Comparison of ENCODE assay signal across 17 cellular contexts in genomic region chr10:124173298-124173900, GRCh38.
A peak's percentile ranks its signal among the peaks of the same experiment; 100 is the strongest.
DNase-seq lines count a peak whose midpoint lies in the region; ATAC-seq, FAIRE-seq and TF ChIP-seq lines count a peak whose summit lies in the region.
"Had no signal": no experiment of that assay in that cellular context is flagged by ENCODE, and none has a peak within 500 bp of the region (broad histone marks: within the 10 kb centered on the region; RNA-seq: fewer than 3 reads in every experiment).

No MANE protein-coding gene starts in this region.

- WGBS in neuronal stem cell (ENCODE audit: extremely low coverage in 2 of 2, insufficient read length in 2 of 2, insufficient replicate concordance in 1 of 2), 2 donors, result no CpG with 5 or more reads among the region's 16 CpGs

- no peak for FAIRE-seq in kidney (lab: Jason Lieb, UNC)
- FAIRE-seq: K562 had no signal

- H3K27ac Mint-ChIP-seq in activated CD8-positive, alpha-beta memory T cell treated with anti-CD3 and anti-CD28 coated beads, Interleukin-2, amount 10 ng/mL, durations not matched to agents 7 days and 5 days, result no peak overlapping the region
- H3K27ac Mint-ChIP-seq: CD4-positive, alpha-beta memory T cell had no signal

- H3K79me1 ChIP-seq in neuronal stem cell (ENCODE audit: low read depth, low read length), result no peaks in the 10 kb centered on the region

- H3K18ac ChIP-seq in neuronal stem cell (ENCODE audit: low read length), result peak overlapping the region; percentile 82

- peak overlapping the region; percentile 81 for H2AK5ac ChIP-seq in neuronal stem cell (ENCODE audit: low read depth, low read length)

- H3K9me3 ChIP-seq in kidney (ENCODE audit: control insufficient read depth in 1 of 2, low read length in 2 of 2) (no peaks in the 10 kb centered on the region), neuronal stem cell (replicated peaks in 1 of 2; ENCODE audit: control insufficient read depth in 2 of 2, insufficient read depth in 1 of 2, low read depth in 1 of 2, low read length in 2 of 2) (no peaks in the 10 kb centered on the region)
- H3K9me3 ChIP-seq: BE2C, HAP-1 had no signal

- peak overlapping the region; percentile 31 for H2BK5ac ChIP-seq in neuronal stem cell (ENCODE audit: low read length)

- H3K4me3 ChIP-seq in kidney (ENCODE audit: low read length in 2 of 2) (no peak overlapping the region), neuronal stem cell (ENCODE audit: low read length in 2 of 2) (no peak overlapping the region)
- H3K4me3 ChIP-seq: HAP-1, K562 had no signal

- no peak overlapping the region for H2BK15ac ChIP-seq in neuronal stem cell (ENCODE audit: low read length)

- H3K4ac ChIP-seq in neuronal stem cell (ENCODE audit: low read length), result no peak overlapping the region

- CTCF ChIA-PET in activated CD8-positive, alpha-beta memory T cell treated with anti-CD3 and anti-CD28 coated beads, Interleukin-2, amount 10 ng/mL, durations not matched to agents 7 days and 5 days (lab: Charles Lee), result no interaction called here

- intact Hi-C loops in kidney (cut with DNase I), result no loop called here

- no peak overlapping the region for H2BK12ac ChIP-seq in neuronal stem cell (ENCODE audit: low read length)

- no peak for ATAC-seq in activated CD8-positive, alpha-beta memory T cell treated with anti-CD3 and anti-CD28 coated beads, Interleukin-2, amount 10 ng/mL, durations not matched to agents 7 days and 5 days
- no peak for ATAC-seq in HG03196 (IDR thresholded peaks at IDR 0.05; ENCODE audit: unreplicated experiment)
- ATAC-seq: K562, Panc1 had no signal

- no peaks in the 10 kb centered on the region for H3K36me3 Mint-ChIP-seq in activated CD8-positive, alpha-beta memory T cell treated with anti-CD3 and anti-CD28 coated beads, Interleukin-2, amount 10 ng/mL, durations not matched to agents 7 days and 5 days
- H3K36me3 Mint-ChIP-seq: CD4-positive, alpha-beta memory T cell had no signal

- peak overlapping the region; percentile 61 for H3K23ac ChIP-seq in neuronal stem cell (ENCODE audit: low read depth, low read length, poor library complexity)

- H2AFZ ChIP-seq in neuronal stem cell (ENCODE audit: low read length), result no peak overlapping the region

- H3K27ac ChIP-seq in kidney (ENCODE audit: low read depth in 2 of 2, low read length in 2 of 2) (no peak overlapping the region), neuronal stem cell (replicated peaks; ENCODE audit: low read length) (no peak overlapping the region)

- H3K36me3 ChIP-seq in kidney (ENCODE audit: control insufficient read depth in 1 of 2, insufficient read depth in 2 of 2, low read length in 2 of 2), result no peaks in the 10 kb centered on the region
- no peaks in the 10 kb centered on the region for H3K36me3 ChIP-seq in neuronal stem cell (replicated peaks in 1 of 2; ENCODE audit: control insufficient read depth in 2 of 2, insufficient read depth in 2 of 2, low read length in 2 of 2)
- H3K36me3 ChIP-seq: BE2C, HAP-1 had no signal

- peaks cover 0 to 44% (median 0%) of the 10 kb centered on the region in 3 experiments for H3K27me3 ChIP-seq in neuronal stem cell (ENCODE audit: control insufficient read depth in 3 of 3, insufficient read depth in 3 of 3, low read depth in 1 of 3, low read length in 3 of 3)
- H3K27me3 ChIP-seq: BE2C had no signal

- no peak overlapping the region for H3K4me2 ChIP-seq in neuronal stem cell (ENCODE audit: insufficient read depth, low read length, poor library complexity, severe bottlenecking)

- no peak overlapping the region for H3K9ac ChIP-seq in kidney (ENCODE audit: low read length in 2 of 2)
- peak overlapping the region; percentile 10 for H3K9ac ChIP-seq in neuronal stem cell (ENCODE audit: low read depth, low read length, poor library complexity)

- H2BK120ac ChIP-seq in neuronal stem cell (ENCODE audit: low read depth, low read length), result no peak overlapping the region

- peaks cover 0 to 7% of the 10 kb centered on the region in 2 donors for H3K4me1 ChIP-seq in kidney (ENCODE audit: control insufficient read depth in 1 of 2, insufficient read depth in 1 of 2, low read depth in 1 of 2, low read length in 2 of 2)
- peaks cover 0 to 1% of the 10 kb centered on the region in 2 donors for H3K4me1 ChIP-seq in neuronal stem cell (ENCODE audit: control insufficient read depth in 2 of 2, insufficient read depth in 1 of 2, low read depth in 1 of 2, low read length in 2 of 2)
- H3K4me1 ChIP-seq: BE2C, HAP-1 had no signal

- no peak overlapping the region for H4K91ac ChIP-seq in neuronal stem cell (ENCODE audit: low read depth, low read length, poor library complexity)

- no peaks in the 10 kb centered on the region for H3K9me3 Mint-ChIP-seq in activated CD8-positive, alpha-beta memory T cell treated with anti-CD3 and anti-CD28 coated beads, Interleukin-2, amount 10 ng/mL, durations not matched to agents 7 days and 5 days (ENCODE audit: low read depth)
- H3K9me3 Mint-ChIP-seq: CD4-positive, alpha-beta memory T cell had no signal

- peaks cover 2% of the 10 kb centered on the region for H3K27me3 Mint-ChIP-seq in activated CD8-positive, alpha-beta memory T cell treated with anti-CD3 and anti-CD28 coated beads, Interleukin-2, amount 10 ng/mL, durations not matched to agents 7 days and 5 days

- no peak overlapping the region for H3K4me3 Mint-ChIP-seq in activated CD8-positive, alpha-beta memory T cell treated with anti-CD3 and anti-CD28 coated beads, Interleukin-2, amount 10 ng/mL, durations not matched to agents 7 days and 5 days
- H3K4me3 Mint-ChIP-seq: CD4-positive, alpha-beta memory T cell had no signal

- peaks cover 5% of the 10 kb centered on the region for H3K4me1 Mint-ChIP-seq in activated CD8-positive, alpha-beta memory T cell treated with anti-CD3 and anti-CD28 coated beads, Interleukin-2, amount 10 ng/mL, durations not matched to agents 7 days and 5 days

- DNase-seq in activated CD8-positive, alpha-beta memory T cell treated with anti-CD3 and anti-CD28 coated beads, Interleukin-2, amount 10 ng/mL, durations not matched to agents 7 days and 5 days, result peak; percentile 14
- DNase-seq in activated CD8-positive, alpha-beta memory T cell treated with anti-CD3 and anti-CD28 coated beads, Interleukin-2, amount 50 U/mL, for 48 hours, result no peak
- DNase-seq in kidney (peak; percentile 69), neuronal stem cell (ENCODE audit: low spot score) (no peak), hippocampal formation (lab: John Stamatoyannopoulos, UW) (no peak), GM20000 (ENCODE audit: low spot score) (no peak)
- DNase-seq: BE2C; CD4-positive, alpha-beta memory T cell; NCI-H1092 treated with DMSO at 0.1 percent for 48 hours; NCI-H146; NCI-H2029 treated with DMSO at 0.1 percent for 48 hours; NCI-H2171; NCI-H526 had no signal

- no peak overlapping the region for H4K8ac ChIP-seq in neuronal stem cell (ENCODE audit: low read depth, low read length)

- no peak overlapping the region for H3K14ac ChIP-seq in neuronal stem cell (ENCODE audit: low read length)

- TF ChIP-seq CTCF in kidney (IDR thresholded peaks at IDR 0.05; ENCODE audit: borderline replicate concordance, extremely low read depth, insufficient read depth), result no peak
- no peak for TF ChIP-seq CTCF in GM20000 (IDR thresholded peaks at IDR 0.05; ENCODE audit: extremely low read depth, missing control alignments)

Comparison
In these comparisons a context has a peak if more than half of its experiments do, and no peak if none do; other contexts are left out.
1. DNase-seq: peak in activated CD8-positive, alpha-beta memory T cell treated with anti-CD3 and anti-CD28 coated beads, Interleukin-2, amount 10 ng/mL, durations not matched to agents 7 days and 5 days (single experiment) and kidney (single experiment); none in activated CD8-positive, alpha-beta memory T cell treated with anti-CD3 and anti-CD28 coated beads, Interleukin-2, amount 50 U/mL, for 48 hours (single experiment), neuronal stem cell (single experiment), hippocampal formation (0 of 2) and GM20000 (single experiment).